26 cellular contexts compared by ENCODE assay signal in the genomic region with DNA sequence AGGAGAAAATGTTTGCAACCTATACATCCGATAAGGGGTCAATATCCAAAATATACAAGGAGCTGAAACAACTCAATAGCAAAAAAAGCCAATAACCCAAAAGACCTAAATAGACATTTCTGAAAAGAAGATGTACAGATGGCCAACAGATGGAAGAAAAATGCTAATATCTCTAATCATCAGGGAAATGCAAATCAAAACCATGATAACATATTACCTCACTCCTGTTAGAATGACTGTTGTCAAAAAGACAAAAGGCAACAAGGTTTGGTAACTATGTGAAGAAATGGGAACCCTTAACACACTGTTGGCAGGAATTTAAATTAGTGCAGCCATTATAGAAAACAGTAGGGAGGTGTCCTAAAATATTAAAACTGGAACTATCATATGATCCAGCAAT.
"Had no signal": no experiment of that assay in that cellular context is flagged by ENCODE, and none has a peak within 500 bp of the region (broad histone marks: within the 10 kb centered on the region; RNA-seq: fewer than 3 reads in every experiment).

No MANE protein-coding gene starts in this region.

- H3K27ac Mint-ChIP-seq: activated CD4-positive, alpha-beta memory T cell treated with anti-CD3 and anti-CD28 coated beads, Interleukin-2, amount 10 ng/mL, durations not matched to agents 7 days and 5 days; activated CD4-positive, alpha-beta T cell treated with anti-CD3 and anti-CD28 coated beads, Interleukin-2, amount 10 ng/mL, durations not matched to agents 7 days and 5 days; activated naive CD4-positive, alpha-beta T cell treated with anti-CD3 and anti-CD28 coated beads, Interleukin-2, amount 50 U/mL, for 24 hours; activated naive CD8-positive, alpha-beta T cell treated with anti-CD3 and anti-CD28 coated beads, Interleukin-2, amount 50 U/mL, for 24 hours; activated T-helper 2 cell treated with anti-CD3 and anti-CD28 coated beads, Interferon-gamma antibody, Interleukin-2, Interleukin-4, amounts not matched to agents 10 μg/mL and 5 μg/mL and 100 μg/mL, durations not matched to agents 14 hours and 24 hours and 36 hours; natural killer cell treated with Interleukin-12 subunit alpha and Interleukin-12 subunit beta and Interleukin-15 and Interleukin-18, amount 100 ng/mL, for 72 hours; T-helper 17 cell; WTC11 had no signal

- FAIRE-seq: colon, keratinocyte had no signal

- H3K4me1 Mint-ChIP-seq: activated CD4-positive, alpha-beta memory T cell treated with anti-CD3 and anti-CD28 coated beads, Interleukin-2, amount 10 ng/mL, durations not matched to agents 7 days and 5 days; activated CD4-positive, alpha-beta T cell treated with anti-CD3 and anti-CD28 coated beads, Interleukin-2, amount 10 ng/mL, durations not matched to agents 7 days and 5 days; activated naive CD4-positive, alpha-beta T cell treated with anti-CD3 and anti-CD28 coated beads, Interleukin-2, amount 50 U/mL, for 24 hours; activated naive CD8-positive, alpha-beta T cell treated with anti-CD3 and anti-CD28 coated beads, Interleukin-2, amount 50 U/mL, for 24 hours; T-helper 17 cell; WTC11 had no signal

- H3K36me3 Mint-ChIP-seq: natural killer cell treated with Interleukin-12 subunit alpha and Interleukin-12 subunit beta and Interleukin-15 and Interleukin-18, amount 100 ng/mL, for 72 hours; WTC11 had no signal

- H3K36me3 ChIP-seq: right lobe of liver, tibial nerve had no signal

- H3K9me3 ChIP-seq: body of pancreas, mucosa of descending colon, right lobe of liver, tibial nerve had no signal

- H3K27me3 Mint-ChIP-seq: activated CD4-positive, alpha-beta memory T cell treated with anti-CD3 and anti-CD28 coated beads, Interleukin-2, amount 10 ng/mL, durations not matched to agents 7 days and 5 days; activated CD4-positive, alpha-beta T cell treated with anti-CD3 and anti-CD28 coated beads, Interleukin-2, amount 10 ng/mL, durations not matched to agents 7 days and 5 days; activated naive CD8-positive, alpha-beta T cell treated with anti-CD3 and anti-CD28 coated beads, Interleukin-2, amount 50 U/mL, for 24 hours; T-helper 17 cell had no signal

- DNase-seq: activated CD4-positive, alpha-beta memory T cell treated with anti-CD3 and anti-CD28 coated beads, Interleukin-2, amount 10 ng/mL, durations not matched to agents 7 days and 5 days; activated CD4-positive, alpha-beta T cell treated with anti-CD3 and anti-CD28 coated beads for 1 hour; activated CD4-positive, alpha-beta T cell treated with anti-CD3 and anti-CD28 coated beads, Interleukin-2, amount 10 ng/mL, durations not matched to agents 7 days and 5 days; activated CD8-positive, alpha-beta memory T cell treated with anti-CD3 and anti-CD28 coated beads, Interleukin-2, amount 50 U/mL, for 48 hours; activated naive CD8-positive, alpha-beta T cell treated with anti-CD3 and anti-CD28 coated beads, Interleukin-2, amount 50 U/mL, for 24 hours; activated T-cell treated with anti-CD3 and anti-CD28 coated beads, Interleukin-2, amount 50 U/mL, for 4 hours; body of pancreas; dermis blood vessel endothelial cell; effector CD4-positive, alpha-beta T cell; foreskin melanocyte; left cardiac atrium; left ventricle myocardium superior; mucosa of descending colon; right lobe of liver; stimulated activated CD4-positive, alpha-beta T cell treated with anti-CD3 and anti-CD28 coated beads, Interleukin-2, amount 100 ng/mL, for 48 hours; stimulated activated naive CD4-positive, alpha-beta T cell treated with Interleukin-2 at 50 U/mL for 16 hours; T-helper 17 cell; T1000 had no signal

- H3K27ac ChIP-seq: body of pancreas, epithelial cell of prostate, right lobe of liver had no signal

- H3K27me3 ChIP-seq: body of pancreas, right lobe of liver, tibial nerve had no signal

- H3K4me3 ChIP-seq: body of pancreas, mucosa of descending colon, right lobe of liver, tibial nerve had no signal

- ATAC-seq: activated naive CD8-positive, alpha-beta T cell treated with anti-CD3 and anti-CD28 coated beads, Interleukin-2, amount 50 U/mL, for 24 hours; activated T-cell treated with anti-CD3 and anti-CD28 coated beads, Interleukin-2, amount 50 U/mL, for 4 hours; body of pancreas; left cardiac atrium; left ventricle myocardium superior; mucosa of descending colon; natural killer cell treated with Interleukin-12 subunit alpha and Interleukin-12 subunit beta and Interleukin-15 and Interleukin-18, amount 100 ng/mL, for 72 hours; right lobe of liver; T-helper 17 cell; WTC11 had no signal

- H3K4me3 Mint-ChIP-seq: activated CD4-positive, alpha-beta memory T cell treated with anti-CD3 and anti-CD28 coated beads, Interleukin-2, amount 10 ng/mL, durations not matched to agents 7 days and 5 days; activated CD4-positive, alpha-beta T cell treated with anti-CD3 and anti-CD28 coated beads, Interleukin-2, amount 10 ng/mL, durations not matched to agents 7 days and 5 days; activated naive CD4-positive, alpha-beta T cell treated with anti-CD3 and anti-CD28 coated beads, Interleukin-2, amount 50 U/mL, for 24 hours; activated naive CD8-positive, alpha-beta T cell treated with anti-CD3 and anti-CD28 coated beads, Interleukin-2, amount 50 U/mL, for 24 hours; activated T-cell treated with anti-CD3 and anti-CD28 coated beads, Interleukin-2, amount 50 U/mL, for 4 hours; natural killer cell treated with Interleukin-12 subunit alpha and Interleukin-12 subunit beta and Interleukin-15 and Interleukin-18, amount 100 ng/mL, for 72 hours; T-helper 17 cell; WTC11 had no signal

- H3K9me3 Mint-ChIP-seq: activated CD4-positive, alpha-beta memory T cell treated with anti-CD3 and anti-CD28 coated beads, Interleukin-2, amount 10 ng/mL, durations not matched to agents 7 days and 5 days; activated CD4-positive, alpha-beta T cell treated with anti-CD3 and anti-CD28 coated beads, Interleukin-2, amount 10 ng/mL, durations not matched to agents 7 days and 5 days; activated naive CD4-positive, alpha-beta T cell treated with anti-CD3 and anti-CD28 coated beads, Interleukin-2, amount 50 U/mL, for 24 hours; activated naive CD8-positive, alpha-beta T cell treated with anti-CD3 and anti-CD28 coated beads, Interleukin-2, amount 50 U/mL, for 24 hours; activated T-cell treated with anti-CD3 and anti-CD28 coated beads, Interleukin-2, amount 50 U/mL, for 4 hours; activated T-helper 2 cell treated with anti-CD3 and anti-CD28 coated beads, Interferon-gamma antibody, Interleukin-2, Interleukin-4, amounts not matched to agents 10 μg/mL and 5 μg/mL and 100 μg/mL, durations not matched to agents 14 hours and 24 hours and 36 hours; natural killer cell treated with Interleukin-12 subunit alpha and Interleukin-12 subunit beta and Interleukin-15 and Interleukin-18, amount 100 ng/mL, for 72 hours; WTC11 had no signal
